1 cellular context compared by ENCODE assay signal in genomic region chr3:87558482-87558881, GRCh38.
TF ChIP-seq lines count a peak whose summit lies in the region.

No MANE protein-coding gene starts in this region.

TF ChIP-seq in K562, 482 proteins besides CTCF, POLR2A, EP300 and RAD21:
- TF ChIP-seq MLLT1 (IDR thresholded peaks at IDR 0.05) (no peak), ZNF316 (IDR thresholded peaks at IDR 0.05) (no peak), ZBTB12 (CRISPR knock-in tag; IDR thresholded peaks at IDR 0.05) (no peak), ZNF395 (CRISPR knock-in tag; IDR thresholded peaks at IDR 0.05) (no peak), AFF4 (CRISPR knock-in tag; IDR thresholded peaks at IDR 0.05) (no peak), RNF219 (CRISPR knock-in tag; IDR thresholded peaks at IDR 0.05) (no peak), MCM3 (IDR thresholded peaks at IDR 0.05) (no peak), HDAC2 (IDR thresholded peaks at IDR 0.05) (no peak), ZNF212 (CRISPR knock-in tag; IDR thresholded peaks at IDR 0.05) (no peak), TEAD4 (IDR thresholded peaks at IDR 0.05; ENCODE audit: low read length) (peak; percentile 31; the same call in 1 of the 2 replicates), TEAD4 (CRISPR knock-in tag; IDR thresholded peaks at IDR 0.05; ENCODE audit: borderline replicate concordance) (no peak), TAL1 (IDR thresholded peaks at IDR 0.05) (peak; percentile 48), NRF1 (conservative IDR thresholded peaks at IDR 0.05 in 1 of 2, IDR thresholded peaks at IDR 0.05 in 1 of 2) (no peak), CREB3 (tag; conservative IDR thresholded peaks at IDR 0.05; ENCODE audit: low read depth) (no peak), SFPQ (IDR thresholded peaks at IDR 0.05; ENCODE audit: low read depth, low read length) (no peak), JUNB (CRISPR knock-in tag; conservative IDR thresholded peaks at IDR 0.05) (no peak), POLR2AphosphoS2 (IDR thresholded peaks at IDR 0.05; ENCODE audit: low read length) (no peak), E2F5 (CRISPR knock-in tag; IDR thresholded peaks at IDR 0.05) (no peak), ZNF668 (CRISPR knock-in tag; IDR thresholded peaks at IDR 0.05) (no peak), ARID1B (IDR thresholded peaks at IDR 0.05) (peak; percentile 51), ZNF146 (CRISPR knock-in tag; IDR thresholded peaks at IDR 0.05; ENCODE audit: unreplicated experiment) (no peak), ZBTB43 (CRISPR knock-in tag; IDR thresholded peaks at IDR 0.05) (no peak), STAT5B (CRISPR knock-in tag; IDR thresholded peaks at IDR 0.05) (no peak), CBFA2T3 (IDR thresholded peaks at IDR 0.05) (peak; percentile 32; the same call in 1 of the 2 replicates), AFF1 (IDR thresholded peaks at IDR 0.05; ENCODE audit: low read depth in 1 of 2, partially characterized antibody in 2 of 2) (no peak), FOXA3 (CRISPR knock-in tag; conservative IDR thresholded peaks at IDR 0.05 in 1 of 2, IDR thresholded peaks at IDR 0.05 in 1 of 2) (peak in 1 of 2 experiments; percentile 58; a peak in 2 of 4 replicates), PTRF (tag; IDR thresholded peaks at IDR 0.05) (no peak), PATZ1 (CRISPR knock-in tag; IDR thresholded peaks at IDR 0.05; ENCODE audit: borderline replicate concordance) (no peak), ZFPM2 (CRISPR knock-in tag; IDR thresholded peaks at IDR 0.05) (no peak), SMARCE1 (IDR thresholded peaks at IDR 0.05) (no peak), ELK1 (CRISPR knock-in tag; IDR thresholded peaks at IDR 0.05) (no peak), SRF (CRISPR knock-in tag; IDR thresholded peaks at IDR 0.05) (no peak)
TF ChIP-seq in K562: peak in this region for 5.
